8 cellular contexts compared by ENCODE assay signal in genomic region chr18:13726228-13726971, GRCh38. TPM values are rescaled to one million over a fixed set of nuclear protein-coding genes. Genes with fewer than 3 reads are reported as not detected.
DNase-seq lines count a peak whose midpoint lies in the region; ATAC-seq and TF ChIP-seq lines count a peak whose summit lies in the region.

TSS of gene FAM210A (minus strand) at chr18:13726558. CDS start at chr18:13682077, 44,481 bp downstream.
TSS of gene RNMT (plus strand) at chr18:13726673. CDS start at chr18:13731518, 4,845 bp downstream.

- peak within 1 kb of the TSS; percentile 80 to 98 (median 91) for H3K4me3 Mint-ChIP-seq in CD8-positive, alpha-beta memory T cell

- 0 to 1% methylated on average over 74 to 77 of the region's 77 CpGs for WGBS in lung, 2 donors

- H3K36me3 ChIP-seq in CD8-positive, alpha-beta memory T cell (ENCODE audit: insufficient read depth, low read length) = no peaks in the 10 kb centered on the region
- no peaks in the 10 kb centered on the region for H3K36me3 ChIP-seq in lung (ENCODE audit: control insufficient read depth in 2 of 2, insufficient read depth in 2 of 2, low read length in 2 of 2)

- peak; percentile 7 for TF ChIP-seq CTCF in lung (IDR thresholded peaks at IDR 0.05; ENCODE audit: control extremely low read depth, extremely low read depth)

- peaks cover 0 to 2% of the 10 kb centered on the region in 2 donors for H3K27me3 Mint-ChIP-seq in CD8-positive, alpha-beta memory T cell

- no peaks in the 10 kb centered on the region for H3K9me3 ChIP-seq in CD8-positive, alpha-beta memory T cell (ENCODE audit: low read length)
- H3K9me3 ChIP-seq in lung (ENCODE audit: control insufficient read depth in 2 of 2, insufficient read depth in 1 of 2, low read length in 1 of 2) = no peaks in the 10 kb centered on the region

- H3K4me1 ChIP-seq in CD8-positive, alpha-beta memory T cell (ENCODE audit: insufficient read depth, low read length) = peaks cover 36% of the 10 kb centered on the region
- H3K4me1 ChIP-seq in lung (ENCODE audit: control insufficient read depth in 2 of 2, insufficient read depth in 2 of 2, low read length in 2 of 2) = peaks cover 6 to 8% of the 10 kb centered on the region in 2 donors

- H3K36me3 Mint-ChIP-seq in CD8-positive, alpha-beta memory T cell = peaks cover 0 to 34% (median 8%) of the 10 kb centered on the region in 3 donors

- ATAC-seq in GM19467 (IDR thresholded peaks at IDR 0.05; ENCODE audit: unreplicated experiment) (peak; percentile 95), lung (ENCODE audit: insufficient read depth, low FRiP score) (peak; percentile 95)

- H3K27me3 ChIP-seq in CD8-positive, alpha-beta memory T cell (ENCODE audit: insufficient read depth, low read length, poor library complexity, severe bottlenecking) = no peaks in the 10 kb centered on the region
- H3K27me3 ChIP-seq in lung (ENCODE audit: control insufficient read depth, insufficient read depth) = no peaks in the 10 kb centered on the region

- peak within 1 kb of the TSS; percentile 95 for H3K27ac ChIP-seq in CD8-positive, alpha-beta memory T cell (ENCODE audit: low read depth, low read length)
- H3K27ac ChIP-seq in lung (ENCODE audit: low read depth in 1 of 2, low read length in 1 of 2) = peak within 1 kb of the TSS; percentile 91 to 98

- POLR2A ChIA-PET in CD8-positive, alpha-beta memory T cell (lab: Charles Lee) = interaction anchor here (0.6 to 1.0 kb wide), 2 partner anchors 82 to 114 kb away, joined by 4 to 6 read pairs; no protein-coding TSS in a partner anchor

- H3K27ac Mint-ChIP-seq in CD8-positive, alpha-beta memory T cell = peak within 1 kb of the TSS; percentile 87 to 100 (median 94)

- CTCF ChIA-PET in CD8-positive, alpha-beta memory T cell (lab: Charles Lee) = no interaction called here

- peak within 1 kb of the TSS; percentile 95 for H3K4me3 ChIP-seq in CD8-positive, alpha-beta memory T cell (ENCODE audit: low read length)
- H3K4me3 ChIP-seq in lung = peak within 1 kb of the TSS; percentile 88

- H3K9me3 Mint-ChIP-seq in CD8-positive, alpha-beta memory T cell = no peaks in the 10 kb centered on the region

- DNase-seq in CD8-positive, alpha-beta memory T cell = peak; percentile 90 to 96 (median 92)
- DNase-seq in HS-27A (ENCODE audit: low read depth) (peak; percentile 88), NK-92 (lab: John Stamatoyannopoulos, UW; ENCODE audit: unreplicated experiment) (peak; percentile 68), lung (ENCODE audit: low spot score) (peak; percentile 97)
- DNase-seq in activated CD8-positive, alpha-beta memory T cell treated with anti-CD3 and anti-CD28 coated beads for 24 hours = peak; percentile 94
- peak; percentile 91 for DNase-seq in effector CD8-positive, alpha-beta T cell (lab: John Stamatoyannopoulos, UW)
- DNase-seq in stimulated activated CD4-positive, alpha-beta T cell treated with anti-CD3 and anti-CD28 coated beads, TNF-alpha, amount 100 ng/mL, for 4 hours (ENCODE audit: low read depth in 3 of 3) = peak; percentile 77 to 89 (median 89)

- H3K4me1 Mint-ChIP-seq in CD8-positive, alpha-beta memory T cell = peaks cover 45 to 73% (median 59%) of the 10 kb centered on the region in 3 donors

RNA-seq across cellular contexts. Expression of gene FAM210A, which starts in this region (rescaled TPM):
- 10 to 100 TPM; 38.3 to 38.8 TPM for total RNA-seq in CD8-positive, alpha-beta memory T cell
- polyA plus RNA-seq in CD8-positive, alpha-beta memory T cell = 15.5 TPM
- 10 to 100 TPM in 1 of 2 donors, 1 to 10 TPM in 1; 9.4 to 20.2 TPM for total RNA-seq in lung
- polyA plus RNA-seq in lung = 1 to 10 TPM; 4.2 to 7.3 TPM

RNA-seq across cellular contexts. Expression of gene RNMT, which starts in this region (rescaled TPM):
- total RNA-seq in CD8-positive, alpha-beta memory T cell = 10 to 100 TPM; 44.6 to 52.2 TPM
- 42.3 TPM for polyA plus RNA-seq in CD8-positive, alpha-beta memory T cell
- 10 to 100 TPM; 23.4 to 39.8 TPM for total RNA-seq in lung
- polyA plus RNA-seq in lung = 10 to 100 TPM in 1 of 2 donors, 1 to 10 TPM in 1; 9.1 to 12.0 TPM

Comparison
In these comparisons a context has a peak if more than half of its experiments do, and no peak if none do; other contexts are left out.
1. Peak in every context shown above with its lines: DNase-seq, ATAC-seq, H3K4me3 ChIP-seq and H3K27ac ChIP-seq.